ENCODE assay signal across 3 cellular contexts in genomic region chr9:114043660-114044059, GRCh38. TPM values are rescaled to one million over a fixed set of nuclear protein-coding genes. Genes with fewer than 3 reads are reported as not detected.
"Had no signal": no experiment of that assay in that cellular context is flagged by ENCODE, and none has a peak within 500 bp of the region (broad histone marks: within the 10 kb centered on the region; RNA-seq: fewer than 3 reads in every experiment).

No MANE protein-coding gene starts in this region.

RNA-seq across cellular contexts. Expression of gene AMBP, which starts 34.4 kb away (rescaled TPM):
- total RNA-seq: GM23248, HFFc6 had no signal
- polyA plus RNA-seq: GM23248 had no signal

RNA-seq across cellular contexts. Expression of gene KIF12, which starts 55.4 kb away (rescaled TPM):
- total RNA-seq: GM23248, H4, HFFc6 had no signal
- polyA plus RNA-seq: GM23248 had no signal
